In the genomic region with DNA sequence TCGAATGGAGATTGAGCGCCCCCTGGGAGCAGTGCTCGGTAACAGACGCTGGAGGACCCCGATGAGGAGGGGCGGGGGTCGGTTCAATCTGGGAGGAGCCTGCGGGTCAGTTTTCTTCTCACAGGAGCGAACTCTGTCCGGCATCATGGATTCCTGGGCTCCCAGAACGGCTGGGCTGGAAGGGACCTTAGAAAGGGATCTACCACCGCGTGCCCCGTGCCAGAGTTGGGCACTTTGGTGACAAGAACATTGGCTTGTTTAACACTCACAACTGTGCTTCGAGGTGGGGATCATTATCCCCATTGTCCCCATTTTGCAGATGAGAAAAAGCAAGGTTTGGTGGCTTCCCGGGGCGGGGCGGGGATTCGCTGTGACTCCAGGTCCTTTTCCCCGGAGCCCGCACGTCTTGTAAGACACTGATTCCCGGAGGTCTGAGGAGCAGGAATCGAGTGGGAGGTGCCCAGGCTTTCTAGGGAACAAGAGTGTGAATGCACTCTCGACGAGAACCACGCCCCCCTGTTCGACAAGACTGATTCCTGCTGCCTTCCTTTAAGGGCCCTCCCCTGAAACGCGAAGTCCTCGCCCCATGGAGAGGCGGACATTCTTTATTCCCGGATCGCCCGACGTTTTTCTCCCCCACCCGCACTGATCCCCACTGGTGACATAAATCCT, we compare ENCODE assay signal across 8 cellular contexts. TPM values are rescaled to one million over a fixed set of nuclear protein-coding genes. Genes with fewer than 3 reads are reported as not detected.
DNase-seq lines count a peak whose midpoint lies in the region; ATAC-seq and TF ChIP-seq lines count a peak whose summit lies in the region.

No MANE protein-coding gene starts in this region.

- H2AFZ ChIP-seq in Loucy (ENCODE audit: low read length), result peak overlapping the region; percentile 81

- TF ChIP-seq CTCF in GM13976 (IDR thresholded peaks at IDR 0.05; ENCODE audit: borderline replicate concordance, control extremely low read depth, extremely low read depth, insufficient read depth, missing control alignments) (peak; percentile 83), Loucy (conservative IDR thresholded peaks at IDR 0.05; ENCODE audit: low read length) (peak; percentile 92), RWPE2 (IDR thresholded peaks at IDR 0.05; ENCODE audit: poor library complexity, severe bottlenecking) (peak; percentile 90), foreskin fibroblast (IDR thresholded peaks at IDR 0.05; ENCODE audit: low read depth, low read length) (peak; percentile 94), neural crest cell (conservative IDR thresholded peaks at IDR 0.05) (peak; percentile 96)

- peak overlapping the region; percentile 73 for H3K9ac ChIP-seq in Loucy (ENCODE audit: low read depth, low read length, poor library complexity, severe bottlenecking)

- H3K36me3 Mint-ChIP-seq in neural crest cell (ENCODE audit: low read depth), result no peaks in the 10 kb centered on the region
- H3K36me3 Mint-ChIP-seq in stimulated activated naive CD8-positive, alpha-beta T cell treated with anti-CD3 and anti-CD28 coated beads, Interleukin-15, Interleukin-2, amounts not matched to agents 100 ng/mL and 50 ng/mL, for 24 hours (ENCODE audit: low read depth), result no peaks in the 10 kb centered on the region

- in situ Hi-C loops in GM13976 (cut with MboI; ENCODE audit: low sequenced_read_pairs, unreplicated experiment), result no loop called here

- peak overlapping the region; percentile 100 for H3K27ac Mint-ChIP-seq in neural crest cell (ENCODE audit: unreplicated experiment)
- peak overlapping the region; percentile 100 for H3K27ac Mint-ChIP-seq in stimulated activated naive CD8-positive, alpha-beta T cell treated with anti-CD3 and anti-CD28 coated beads, Interleukin-15, Interleukin-2, amounts not matched to agents 100 ng/mL and 50 ng/mL, for 24 hours

- peak overlapping the region; percentile 82 for H3K4me2 ChIP-seq in Loucy (ENCODE audit: low read depth, low read length, poor library complexity, severe bottlenecking)

- H3K79me2 ChIP-seq in Loucy (ENCODE audit: insufficient read depth, low read length), result peaks cover 35% of the 10 kb centered on the region

- DNase-seq in GM13976 (ENCODE audit: low spot score) (peak; percentile 80), RWPE2 (ENCODE audit: low spot score) (peak; percentile 91), activated gamma-delta T cell treated with Interleukin-2 at 50 U/mL for 16 hours (peak; percentile 91), foreskin fibroblast (peak; percentile 76 to 91), neural crest cell (ENCODE audit: low read depth, low spot score) (peak; percentile 99)

- H3K27me3 ChIP-seq in Loucy (ENCODE audit: insufficient read depth, low read length, poor library complexity, severe bottlenecking) (peaks cover 5% of the 10 kb centered on the region), RWPE2 (ENCODE audit: insufficient read depth, poor library complexity, severe bottlenecking) (no peaks in the 10 kb centered on the region)

- no peaks in the 10 kb centered on the region for H3K27me3 Mint-ChIP-seq in neural crest cell (ENCODE audit: low read depth)
- no peaks in the 10 kb centered on the region for H3K27me3 Mint-ChIP-seq in stimulated activated naive CD8-positive, alpha-beta T cell treated with anti-CD3 and anti-CD28 coated beads, Interleukin-15, Interleukin-2, amounts not matched to agents 100 ng/mL and 50 ng/mL, for 24 hours

- peak overlapping the region; percentile 68 for H3K27ac ChIP-seq in RWPE2 (ENCODE audit: poor library complexity, severe bottlenecking)

- H3K9me3 ChIP-seq in Loucy (ENCODE audit: insufficient read depth, low read depth, low read length) (no peaks in the 10 kb centered on the region), RWPE2 (ENCODE audit: severe bottlenecking) (no peaks in the 10 kb centered on the region)

- H3K4me1 Mint-ChIP-seq in neural crest cell, result peaks cover 33% of the 10 kb centered on the region
- peaks cover 10% of the 10 kb centered on the region for H3K4me1 Mint-ChIP-seq in stimulated activated naive CD8-positive, alpha-beta T cell treated with anti-CD3 and anti-CD28 coated beads, Interleukin-15, Interleukin-2, amounts not matched to agents 100 ng/mL and 50 ng/mL, for 24 hours (ENCODE audit: low read depth)

- peak overlapping the region; percentile 82 for H3K4me3 ChIP-seq in Loucy (ENCODE audit: low read length, poor library complexity, severe bottlenecking)
- H3K4me3 ChIP-seq in RWPE2 (ENCODE audit: severe bottlenecking), result peak overlapping the region; percentile 51
- peak overlapping the region; percentile 77 to 93 for H3K4me3 ChIP-seq in foreskin fibroblast (ENCODE audit: low read depth in 1 of 2, low read length in 2 of 2)

- peak overlapping the region; percentile 99 for H3K4me3 Mint-ChIP-seq in neural crest cell
- H3K4me3 Mint-ChIP-seq in stimulated activated naive CD8-positive, alpha-beta T cell treated with anti-CD3 and anti-CD28 coated beads, Interleukin-15, Interleukin-2, amounts not matched to agents 100 ng/mL and 50 ng/mL, for 24 hours, result peak overlapping the region; percentile 100

- peaks cover 14% of the 10 kb centered on the region for H4K20me1 ChIP-seq in Loucy (ENCODE audit: insufficient read depth, low read length, poor library complexity, severe bottlenecking)

- no peaks in the 10 kb centered on the region for H3F3A ChIP-seq in Loucy (ENCODE audit: low read depth)

- peak; percentile 31 for ATAC-seq in RWPE2 (ENCODE audit: low read depth)
- ATAC-seq in GM21619 (IDR thresholded peaks at IDR 0.05; ENCODE audit: unreplicated experiment), result no peak

- H3K9me3 Mint-ChIP-seq in neural crest cell, result no peaks in the 10 kb centered on the region
- no peaks in the 10 kb centered on the region for H3K9me3 Mint-ChIP-seq in stimulated activated naive CD8-positive, alpha-beta T cell treated with anti-CD3 and anti-CD28 coated beads, Interleukin-15, Interleukin-2, amounts not matched to agents 100 ng/mL and 50 ng/mL, for 24 hours

- H3K4me1 ChIP-seq in Loucy (ENCODE audit: insufficient read depth, low read length, poor library complexity, severe bottlenecking) (peaks cover 24% of the 10 kb centered on the region), RWPE2 (ENCODE audit: insufficient read depth, poor library complexity, severe bottlenecking) (peaks cover 2% of the 10 kb centered on the region)

- H3K9me2 ChIP-seq in Loucy (replicated peaks; ENCODE audit: low read depth, low read length), result no peaks in the 10 kb centered on the region

- no peaks in the 10 kb centered on the region for H3K36me3 ChIP-seq in Loucy (ENCODE audit: insufficient read depth, low read length)
- no peaks in the 10 kb centered on the region for H3K36me3 ChIP-seq in RWPE2 (ENCODE audit: low read depth)

RNA-seq across cellular contexts. Expression of a gene that starts 1.5 kb away (rescaled TPM):
- total RNA-seq in neural crest cell, result 78.1 and 84.7 TPM in 2 replicates

RNA-seq across cellular contexts. Expression of a gene that starts 25.5 kb away (rescaled TPM):
- 1.6 and 2.6 TPM in 2 replicates for total RNA-seq in neural crest cell

RNA-seq across cellular contexts. Expression of a gene that starts 27.0 kb away (rescaled TPM):
- 7.7 and 8.0 TPM in 2 replicates for total RNA-seq in neural crest cell

RNA-seq across cellular contexts. Expression of a gene that starts 28.0 kb away (rescaled TPM):
- total RNA-seq in neural crest cell, result 35.9 and 38.4 TPM in 2 replicates

RNA-seq across cellular contexts. Expression of a gene that starts 35.7 kb away (rescaled TPM):
- total RNA-seq in neural crest cell, result 33.4 and 35.2 TPM in 2 replicates
